18 cellular contexts compared by ENCODE assay signal in the genomic region with DNA sequence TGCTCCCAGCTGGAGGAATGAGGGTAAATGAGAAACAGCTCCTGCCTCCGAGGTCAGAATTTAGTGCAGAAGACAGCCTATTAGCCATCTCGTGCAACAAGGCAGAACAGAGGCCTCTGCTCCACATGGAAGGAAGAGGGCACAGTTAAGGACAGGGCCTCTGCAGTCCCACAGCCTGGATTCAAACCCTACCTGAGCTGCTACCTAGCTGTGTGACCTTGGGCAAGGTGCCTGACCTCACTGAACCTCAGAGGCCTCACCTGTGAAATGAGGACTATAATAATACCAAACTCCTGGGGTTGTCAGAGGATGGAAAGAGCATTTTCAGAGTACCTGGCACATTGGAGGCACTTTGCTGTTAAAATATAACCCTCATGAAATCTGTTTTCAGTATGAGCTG.
"Had no signal": no experiment of that assay in that cellular context is flagged by ENCODE, and none has a peak within 500 bp of the region (broad histone marks: within the 10 kb centered on the region; RNA-seq: fewer than 3 reads in every experiment).

No MANE protein-coding gene starts in this region.

- H3K4me3 Mint-ChIP-seq: immature natural killer cell; naive B cell; stimulated activated naive B cell treated with anti-CD40 and anti-IgM and Interleukin-4, amounts not matched to agents 10 μg/mL and 1 μg/mL and 100 μg/mL, for 72 hours; stimulated activated naive CD8-positive, alpha-beta T cell treated with anti-CD3 and anti-CD28 coated beads, Interleukin-15, amount 100 ng/mL, for 72 hours had no signal

- H3K36me3 ChIP-seq: gastroesophageal sphincter, neutrophil, sigmoid colon, tibial nerve, upper lobe of right lung had no signal

- H3K4me1 ChIP-seq: testis, tibial nerve, upper lobe of right lung had no signal

- H3K9me3 Mint-ChIP-seq: stimulated activated naive B cell treated with anti-CD40 and anti-IgM and Interleukin-4, amounts not matched to agents 10 μg/mL and 1 μg/mL and 100 μg/mL, for 72 hours; stimulated activated naive CD8-positive, alpha-beta T cell treated with anti-CD3 and anti-CD28 coated beads, Interleukin-15, amount 100 ng/mL, for 72 hours had no signal

- H3K36me3 Mint-ChIP-seq: immature natural killer cell had no signal

- H3K27ac Mint-ChIP-seq: immature natural killer cell; naive B cell; stimulated activated naive B cell treated with anti-CD40 and anti-IgM and Interleukin-4, amounts not matched to agents 10 μg/mL and 1 μg/mL and 100 μg/mL, for 72 hours had no signal

- H3K27me3 ChIP-seq: gastroesophageal sphincter, neutrophil, sigmoid colon, testis, tibial nerve, upper lobe of right lung had no signal

- H3K27ac ChIP-seq: gastroesophageal sphincter, neutrophil, sigmoid colon, skin epidermis, testis, tibial nerve, upper lobe of right lung had no signal

- H3K9me3 ChIP-seq: gastroesophageal sphincter, neutrophil, sigmoid colon, testis, tibial nerve, upper lobe of right lung had no signal

- H3K4me3 ChIP-seq: gastroesophageal sphincter, lung, sigmoid colon, skin epidermis, testis, tibial nerve, upper lobe of right lung had no signal

- H3K4me1 Mint-ChIP-seq: immature natural killer cell; naive B cell; stimulated activated naive B cell treated with anti-CD40 and anti-IgM and Interleukin-4, amounts not matched to agents 10 μg/mL and 1 μg/mL and 100 μg/mL, for 72 hours; stimulated activated naive CD8-positive, alpha-beta T cell treated with anti-CD3 and anti-CD28 coated beads, Interleukin-15, amount 100 ng/mL, for 72 hours had no signal

- ATAC-seq: gastroesophageal sphincter; left ventricle myocardium superior; stimulated activated naive B cell treated with anti-CD40 and anti-IgM and Interleukin-4, amounts not matched to agents 10 μg/mL and 1 μg/mL and 100 μg/mL, for 72 hours; stimulated activated naive CD8-positive, alpha-beta T cell treated with anti-CD3 and anti-CD28 coated beads, Interleukin-15, amount 100 ng/mL, for 72 hours; upper lobe of right lung had no signal

- DNase-seq: dermis blood vessel endothelial cell; glutamatergic neuron; immature natural killer cell; left ventricle myocardium superior; mesendoderm; naive B cell; sigmoid colon; stimulated activated CD4-positive, alpha-beta T cell treated with anti-CD3 and anti-CD28 coated beads, Interleukin-2, amount 100 ng/mL, for 24 hours; stimulated activated CD4-positive, alpha-beta T cell treated with anti-CD3 and anti-CD28 coated beads, Interleukin-4, amount 100 ng/mL, for 4 hours; stimulated activated naive B cell treated with anti-CD40 and anti-IgM and Interleukin-4, amounts not matched to agents 10 μg/mL and 1 μg/mL and 100 μg/mL, for 72 hours; stimulated activated naive CD8-positive, alpha-beta T cell treated with anti-CD3 and anti-CD28 coated beads, Interleukin-15, amount 100 ng/mL, for 72 hours; testis; upper lobe of right lung had no signal
